Comparison of ENCODE assay signal across 16 cellular contexts in genomic region chr11:117439256-117439655, GRCh38.
DNase-seq lines count a peak whose midpoint lies in the region; ATAC-seq, FAIRE-seq and TF ChIP-seq lines count a peak whose summit lies in the region.
"Had no signal": no experiment of that assay in that cellular context is flagged by ENCODE, and none has a peak within 500 bp of the region (broad histone marks: within the 10 kb centered on the region; RNA-seq: fewer than 3 reads in every experiment).

No MANE protein-coding gene starts in this region.

- no peak overlapping the region for H4K91ac ChIP-seq in H1 (replicated peaks; ENCODE audit: insufficient read length, low read length)
- H4K91ac ChIP-seq in neuronal stem cell (ENCODE audit: low read depth, low read length, poor library complexity), result no peak overlapping the region

- no peak overlapping the region for H2BK20ac ChIP-seq in H1 (ENCODE audit: low read length)

- H3K4me1 ChIP-seq in H1 (replicated peaks in 1 of 4; ENCODE audit: control insufficient read depth in 3 of 4, insufficient read depth in 4 of 4, low read length in 3 of 4) (peaks cover 0 to 9% (median 6%) of the 10 kb centered on the region in 4 experiments; a peak in 5 of 7 replicates), neuronal stem cell (ENCODE audit: control insufficient read depth in 2 of 2, insufficient read depth in 1 of 2, low read depth in 1 of 2, low read length in 2 of 2) (peaks cover 6 to 11% of the 10 kb centered on the region in 2 donors), Peyer's patch (no peaks in the 10 kb centered on the region)

- no peak overlapping the region for H4K5ac ChIP-seq in H1 (ENCODE audit: insufficient read length, low read depth, low read length)

- DNase-seq in Right ventricle myocardium inferior (ENCODE audit: missing footprints) (peak; percentile 26), left ventricle myocardium superior (no peak), H1 (ENCODE audit: low read depth in 1 of 2, low spot score in 2 of 2) (no peak), neuronal stem cell (ENCODE audit: low spot score) (no peak), Peyer's patch (no peak)
- DNase-seq: 8988T; AML-193; C1 segment of cervical spinal cord; Calu3; CD4-positive, alpha-beta T cell; DMS 273 treated with DMSO at 0.1 percent for 48 hours had no signal

- H2BK12ac ChIP-seq in H1 (ENCODE audit: low read depth, low read length) (peak overlapping the region; percentile 33; the same call in 1 of the 2 replicates), neuronal stem cell (ENCODE audit: low read length) (no peak overlapping the region)

- H3K4me3 ChIP-seq in H1 (ENCODE audit: extremely low read depth in 1 of 4, insufficient read depth in 2 of 4, low read depth in 3 of 4, low read length in 4 of 4) (no peak overlapping the region), neuronal stem cell (ENCODE audit: low read length in 2 of 2) (no peak overlapping the region), Peyer's patch (no peak overlapping the region)

- TF ChIP-seq CTCF in H1 (IDR thresholded peaks at IDR 0.05; ENCODE audit: control extremely low read depth in 1 of 3, insufficient read depth in 1 of 3, low read depth in 1 of 3, low read length in 3 of 3), result no peak
- no peak for TF ChIP-seq CTCF in Peyer's patch (IDR thresholded peaks at IDR 0.05)

- WGBS in H1 (ENCODE audit: extremely low coverage in 1 of 2, insufficient coverage in 1 of 2, insufficient read length in 1 of 2, insufficient replicate concordance in 2 of 2, low coverage in 1 of 2, low lambda C conversion rate in 2 of 2, missing lambda C conversion rate in 1 of 2), 2 experiments, result 89% methylated on average over 7 of the region's 13 CpGs; no CpG with 5 or more reads in 1 of the 2 experiments
- no CpG with 5 or more reads among the region's 13 CpGs for WGBS in neuronal stem cell (ENCODE audit: extremely low coverage in 2 of 2, insufficient read length in 2 of 2, insufficient replicate concordance in 1 of 2), 2 donors

- intact Hi-C loops in Right ventricle myocardium inferior (cut with DNase I) (no loop called here), left ventricle myocardium superior (cut with micrococcal nuclease) (no loop called here)

- no peak overlapping the region for H3K14ac ChIP-seq in H1 (ENCODE audit: insufficient read length)
- no peak overlapping the region for H3K14ac ChIP-seq in neuronal stem cell (ENCODE audit: low read length)

- no peak overlapping the region for H3K18ac ChIP-seq in H1 (ENCODE audit: extremely low read depth, low read length)
- no peak overlapping the region for H3K18ac ChIP-seq in neuronal stem cell (ENCODE audit: low read length)

- H4K8ac ChIP-seq in H1 (ENCODE audit: extremely low read depth, insufficient read depth, low read length) (no peak overlapping the region), neuronal stem cell (ENCODE audit: low read depth, low read length) (no peak overlapping the region)

- no peaks in the 10 kb centered on the region for H3K9me3 ChIP-seq in H1 (ENCODE audit: insufficient read depth in 2 of 2, low read depth in 1 of 2, low read length in 1 of 2)
- peaks cover 0 to 2% of the 10 kb centered on the region in 2 donors for H3K9me3 ChIP-seq in neuronal stem cell (replicated peaks in 1 of 2; ENCODE audit: control insufficient read depth in 2 of 2, insufficient read depth in 1 of 2, low read depth in 1 of 2, low read length in 2 of 2)
- H3K9me3 ChIP-seq in Peyer's patch, result no peaks in the 10 kb centered on the region

- H3K23me2 ChIP-seq in H1 (ENCODE audit: low read depth, low read length), result peaks cover 8% of the 10 kb centered on the region

- H3K23ac ChIP-seq in H1 (ENCODE audit: insufficient read length) (no peak overlapping the region), neuronal stem cell (ENCODE audit: low read depth, low read length, poor library complexity) (no peak overlapping the region)

- no peak for TF ChIP-seq EP300 in H1 (IDR thresholded peaks at IDR 0.05; ENCODE audit: borderline replicate concordance in 1 of 2, low read depth in 2 of 2, low read length in 2 of 2)

- no peak overlapping the region for H3K27ac ChIP-seq in H1 (ENCODE audit: low read depth, low read length)
- no peak overlapping the region for H3K27ac ChIP-seq in neuronal stem cell (replicated peaks; ENCODE audit: low read length)
- H3K27ac ChIP-seq in Peyer's patch, result no peak overlapping the region

- H3K27me3 ChIP-seq in H1 (replicated peaks in 1 of 4; ENCODE audit: control insufficient read depth in 3 of 4, extremely low read depth in 1 of 4, insufficient read depth in 3 of 4, low read length in 3 of 4), result peaks cover 0 to 3% (median 0%) of the 10 kb centered on the region in 4 experiments; a peak in 2 of 7 replicates
- H3K27me3 ChIP-seq in neuronal stem cell (ENCODE audit: control insufficient read depth in 3 of 3, insufficient read depth in 3 of 3, low read depth in 1 of 3, low read length in 3 of 3), result peaks cover 0 to 52% (median 6%) of the 10 kb centered on the region in 3 experiments
- H3K27me3 ChIP-seq in Peyer's patch, result no peaks in the 10 kb centered on the region

- no peak for FAIRE-seq in H1 (lab: Jason Lieb, UNC)
- FAIRE-seq: H54, HepG2, HTR-8/SVneo had no signal

- H3K4ac ChIP-seq in H1 (replicated peaks; ENCODE audit: insufficient read length, low read depth, low read length) (no peak overlapping the region), neuronal stem cell (ENCODE audit: low read length) (no peak overlapping the region)

- H2AFZ ChIP-seq in H1 (ENCODE audit: low read length), result no peak overlapping the region
- H2AFZ ChIP-seq in neuronal stem cell (ENCODE audit: low read length), result no peak overlapping the region

- H3K56ac ChIP-seq in H1 (replicated peaks; ENCODE audit: insufficient read length, low read depth, low read length), result no peak overlapping the region

- peaks cover 0 to 5% of the 10 kb centered on the region in 2 experiments for H4K20me1 ChIP-seq in H1 (replicated peaks in 1 of 2; ENCODE audit: control insufficient read depth in 1 of 2, insufficient read depth in 2 of 2, low read length in 2 of 2)

- CTCF ChIA-PET in H1 (lab: Charles Lee; ENCODE audit: partially characterized antibody), result no interaction called here

- H2BK15ac ChIP-seq in H1 (ENCODE audit: low read length), result no peak overlapping the region
- H2BK15ac ChIP-seq in neuronal stem cell (ENCODE audit: low read length), result peak overlapping the region; percentile 19

- H3K79me2 ChIP-seq in H1 (ENCODE audit: control insufficient read depth in 1 of 2, insufficient read depth in 2 of 2, low read length in 2 of 2), result no peaks in the 10 kb centered on the region; a peak in 1 of 4 replicates

- H3K4me2 ChIP-seq in H1 (ENCODE audit: insufficient read depth in 1 of 2, low read depth in 2 of 2, low read length in 2 of 2) (no peak overlapping the region), neuronal stem cell (ENCODE audit: insufficient read depth, low read length, poor library complexity, severe bottlenecking) (no peak overlapping the region)

- TF ChIP-seq POLR2A in H1 (IDR thresholded peaks at IDR 0.05; ENCODE audit: control extremely low read depth in 1 of 2, low read depth in 2 of 2, low read length in 2 of 2) (no peak), Peyer's patch (IDR thresholded peaks at IDR 0.05) (no peak)

- H3K9ac ChIP-seq in H1 (replicated peaks in 1 of 4; ENCODE audit: extremely low read depth in 1 of 4, low read depth in 3 of 4, low read length in 3 of 4), result no peak overlapping the region
- no peak overlapping the region for H3K9ac ChIP-seq in neuronal stem cell (ENCODE audit: low read depth, low read length, poor library complexity)

- no peaks in the 10 kb centered on the region for H3K79me1 ChIP-seq in H1 (ENCODE audit: low read depth, low read length)
- H3K79me1 ChIP-seq in neuronal stem cell (ENCODE audit: low read depth, low read length), result no peaks in the 10 kb centered on the region

- no peak for TF ChIP-seq RAD21 in H1 (IDR thresholded peaks at IDR 0.05 in 1 of 2, conservative IDR thresholded peaks at IDR 0.05 in 1 of 2; ENCODE audit: low read depth in 2 of 2, low read length in 2 of 2)

- H2BK5ac ChIP-seq in H1 (ENCODE audit: low read depth, low read length), result no peak overlapping the region
- no peak overlapping the region for H2BK5ac ChIP-seq in neuronal stem cell (ENCODE audit: low read length)

- H3K36me3 ChIP-seq in H1 (ENCODE audit: control insufficient read depth in 2 of 4, insufficient read depth in 4 of 4, low read length in 3 of 4) (no peaks in the 10 kb centered on the region), neuronal stem cell (replicated peaks in 1 of 2; ENCODE audit: control insufficient read depth in 2 of 2, insufficient read depth in 2 of 2, low read length in 2 of 2) (no peaks in the 10 kb centered on the region), Peyer's patch (no peaks in the 10 kb centered on the region)

- POLR2A ChIA-PET in H1 (lab: Charles Lee; ENCODE audit: partially characterized antibody), result no interaction called here

- H2BK120ac ChIP-seq in H1 (replicated peaks; ENCODE audit: low read depth, low read length) (no peak overlapping the region), neuronal stem cell (ENCODE audit: low read depth, low read length) (no peak overlapping the region)

- ATAC-seq in Right ventricle myocardium inferior (no peak), left ventricle myocardium superior (no peak), GM18498 (IDR thresholded peaks at IDR 0.05; ENCODE audit: unreplicated experiment) (no peak), GM18517 (IDR thresholded peaks at IDR 0.05; ENCODE audit: unreplicated experiment) (no peak)
- ATAC-seq: HepG2 had no signal

- H2AK5ac ChIP-seq in H1 (ENCODE audit: low read depth, low read length), result no peak overlapping the region
- H2AK5ac ChIP-seq in neuronal stem cell (ENCODE audit: low read depth, low read length), result peak overlapping the region; percentile 72

TF ChIP-seq in H1, 55 proteins besides CTCF, POLR2A, EP300 and RAD21 (continues in another document):
- no peak for TF ChIP-seq RBBP5 (IDR thresholded peaks at IDR 0.05; ENCODE audit: borderline replicate concordance, low read depth, low read length)
- no peak for TF ChIP-seq NRF1 (IDR thresholded peaks at IDR 0.05; ENCODE audit: low read depth, low read length)
- TF ChIP-seq KDM4A (IDR thresholded peaks at IDR 0.05; ENCODE audit: low read depth, low read length, severe bottlenecking), result no peak
- no peak for TF ChIP-seq TCF12 (IDR thresholded peaks at IDR 0.05; ENCODE audit: low read depth, low read length)
- no peak for TF ChIP-seq CTBP2 (IDR thresholded peaks at IDR 0.05; ENCODE audit: borderline replicate concordance, insufficient read depth, insufficient read length, low read length)
- TF ChIP-seq RFX5 (IDR thresholded peaks at IDR 0.05; ENCODE audit: borderline replicate concordance, low read depth, low read length), result no peak
- TF ChIP-seq POU5F1 (IDR thresholded peaks at IDR 0.05; ENCODE audit: low read depth, low read length), result no peak
- no peak for TF ChIP-seq GTF2F1 (IDR thresholded peaks at IDR 0.05; ENCODE audit: borderline replicate concordance, low read depth, low read length)
- no peak for TF ChIP-seq E2F6 (IDR thresholded peaks at IDR 0.05)
